Comparison of ENCODE assay signal across 17 cellular contexts in the genomic region with DNA sequence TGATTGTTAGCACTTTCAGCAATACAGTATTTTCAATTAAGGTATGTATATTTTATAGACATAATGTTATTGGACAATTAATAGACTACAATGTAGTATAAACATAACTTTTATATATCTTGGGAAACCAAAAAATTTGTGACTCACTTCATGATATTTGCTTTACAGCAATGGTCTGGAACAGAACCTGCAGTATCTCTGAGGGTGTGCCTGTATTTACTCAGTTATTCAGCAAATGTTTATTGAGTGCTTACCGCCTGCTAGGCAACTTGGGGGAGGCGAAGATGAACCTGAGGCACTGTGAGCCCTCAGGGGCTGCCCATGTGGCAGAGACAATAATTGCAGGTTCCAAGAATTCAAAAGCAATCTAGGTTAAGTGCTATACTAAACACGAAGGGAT.
DNase-seq lines count a peak whose midpoint lies in the region; ATAC-seq and TF ChIP-seq lines count a peak whose summit lies in the region.
"Had no signal": no experiment of that assay in that cellular context is flagged by ENCODE, and none has a peak within 500 bp of the region (broad histone marks: within the 10 kb centered on the region; RNA-seq: fewer than 3 reads in every experiment).

No MANE protein-coding gene starts in this region.

- H3K9me3 ChIP-seq in MG63, result no peaks in the 10 kb centered on the region
- peaks cover 0 to 38% of the 10 kb centered on the region in 2 donors for H3K9me3 ChIP-seq in left lung
- H3K9me3 ChIP-seq in Caco-2, result 0 out of 2 replicates have a peak, but pooled peaks cover 6% of the 10 kb centered on the region

- peak; percentile 79 for ATAC-seq in left lung
- ATAC-seq in GM19328 (IDR thresholded peaks at IDR 0.05; ENCODE audit: unreplicated experiment), result no peak
- ATAC-seq in omental fat pad (ENCODE audit: low FRiP score), result no peak
- ATAC-seq: effector memory CD8-positive, alpha-beta T cell had no signal

- no peaks in the 10 kb centered on the region for H3K27me3 ChIP-seq in BJ (ENCODE audit: control insufficient read depth, insufficient read depth, low read length)
- H3K27me3 ChIP-seq in MG63, result no peaks in the 10 kb centered on the region
- no peaks in the 10 kb centered on the region for H3K27me3 ChIP-seq in left lung
- no peaks in the 10 kb centered on the region for H3K27me3 ChIP-seq in Caco-2 (replicated peaks; ENCODE audit: control insufficient read depth, insufficient read depth, low read length)

- H3K36me3 Mint-ChIP-seq in Caco-2 (ENCODE audit: insufficient read depth, unreplicated experiment), result no peaks in the 10 kb centered on the region
- H3K36me3 Mint-ChIP-seq: activated naive CD8-positive, alpha-beta T cell; stimulated activated effector memory CD8-positive, alpha-beta T cell treated with anti-CD3 and anti-CD28 coated beads, Interleukin-12 subunit alpha, Interleukin-12 subunit beta, amount 100 ng/mL, for 72 hours had no signal

- H3K4me1 ChIP-seq in left lung (no peaks in the 10 kb centered on the region), Caco-2 (no peaks in the 10 kb centered on the region)

- H3K27me3 Mint-ChIP-seq in Caco-2 (ENCODE audit: insufficient read depth, unreplicated experiment), result no peaks in the 10 kb centered on the region
- H3K27me3 Mint-ChIP-seq: activated naive CD8-positive, alpha-beta T cell; effector memory CD8-positive, alpha-beta T cell had no signal

- H3K4me3 ChIP-seq in BJ (ENCODE audit: low read depth, low read length) (peak overlapping the region; percentile 29), MG63 (peak overlapping the region; percentile 61), left lung (no peak overlapping the region), Caco-2 (ENCODE audit: low read depth, low read length) (no peak overlapping the region)

- H3K4me3 Mint-ChIP-seq in Caco-2 (ENCODE audit: unreplicated experiment), result no peak overlapping the region
- H3K4me3 Mint-ChIP-seq: effector memory CD8-positive, alpha-beta T cell; stimulated activated effector memory CD8-positive, alpha-beta T cell treated with anti-CD3 and anti-CD28 coated beads, Interleukin-12 subunit alpha, Interleukin-12 subunit beta, amount 100 ng/mL, for 72 hours had no signal

- intact Hi-C loops in left lung (cut with DNase I), result no loop called here
- intact Hi-C loops in Caco-2 (cut with micrococcal nuclease; ENCODE audit: unreplicated experiment), result no loop called here

- TF ChIP-seq CTCF in BJ (IDR thresholded peaks at IDR 0.05; ENCODE audit: insufficient read depth, low read depth, low read length), result no peak
- TF ChIP-seq CTCF in VCaP (conservative IDR thresholded peaks at IDR 0.05), result peak; percentile 27; the same call in 1 of the 2 replicates
- TF ChIP-seq CTCF in left lung (IDR thresholded peaks at IDR 0.05), result no peak
- TF ChIP-seq CTCF in Caco-2 (IDR thresholded peaks at IDR 0.05; ENCODE audit: insufficient read depth in 1 of 2, low read depth in 1 of 2, low read length in 1 of 2, severe bottlenecking in 1 of 2, unreplicated experiment in 1 of 2), result no peak
- TF ChIP-seq CTCF in omental fat pad (IDR thresholded peaks at IDR 0.05), result no peak

- no peak overlapping the region for H3K27ac Mint-ChIP-seq in Caco-2 (ENCODE audit: unreplicated experiment)
- H3K27ac Mint-ChIP-seq: activated naive CD8-positive, alpha-beta T cell; effector memory CD8-positive, alpha-beta T cell; stimulated activated effector memory CD8-positive, alpha-beta T cell treated with anti-CD3 and anti-CD28 coated beads, Interleukin-12 subunit alpha, Interleukin-12 subunit beta, amount 100 ng/mL, for 72 hours had no signal

- CTCF ChIA-PET in BJ (lab: Yijun Ruan, JAX) (no interaction called here), Caco-2 (lab: Charles Lee) (no interaction called here)

- H3K36me3 ChIP-seq in BJ (ENCODE audit: control insufficient read depth, insufficient read depth, low read length) (no peaks in the 10 kb centered on the region), MG63 (no peaks in the 10 kb centered on the region), left lung (no peaks in the 10 kb centered on the region), Caco-2 (ENCODE audit: control insufficient read depth, insufficient read depth, low read length) (no peaks in the 10 kb centered on the region)

- no TSS peak for BruUV-seq in Caco-2 (replicated peaks; lab: Mats Ljungman, UMichigan)

- POLR2A ChIA-PET in BJ (lab: Charles Lee), result no interaction called here
- POLR2A ChIA-PET in Caco-2 (lab: Charles Lee), result no interaction called here

- H3K27ac ChIP-seq in VCaP, result peak overlapping the region; percentile 97
- no peak overlapping the region for H3K27ac ChIP-seq in left lung

- DNase-seq in BJ (ENCODE audit: low read depth), result no peak
- DNase-seq in MG63, result peak; percentile 21
- DNase-seq in left lung, result no peak
- DNase-seq in NOMO-1 treated with DMSO at 0.1 percent for 48 hours (lab: John Stamatoyannopoulos, UW; ENCODE audit: unreplicated experiment), result no peak
- DNase-seq in Caco-2, result no peak
- no peak for DNase-seq in omental fat pad (ENCODE audit: low spot score)
- DNase-seq: activated CD4-positive, alpha-beta T cell treated with anti-CD3 and anti-CD28 coated beads for 1 hour; central memory CD4-positive, alpha-beta T cell; DMS 273 treated with DMSO at 0.1 percent for 48 hours; effector memory CD8-positive, alpha-beta T cell; foreskin fibroblast; small intestine; trophoblast cell had no signal

- peaks cover under 1% of the 10 kb centered on the region for H3K4me1 Mint-ChIP-seq in Caco-2 (ENCODE audit: low read depth, unreplicated experiment)
- H3K4me1 Mint-ChIP-seq: stimulated activated effector memory CD8-positive, alpha-beta T cell treated with anti-CD3 and anti-CD28 coated beads, Interleukin-12 subunit alpha, Interleukin-12 subunit beta, amount 100 ng/mL, for 72 hours had no signal

- H3K9me3 Mint-ChIP-seq in Caco-2 (ENCODE audit: unreplicated experiment), result peaks cover 24% of the 10 kb centered on the region

Comparison
In these comparisons a context has a peak if more than half of its experiments do, and no peak if none do; other contexts are left out.
1. H3K4me3 ChIP-seq: peak in BJ (single experiment) and MG63 (single experiment); none in left lung (0 of 2) and Caco-2 (single experiment).